In the genomic region with DNA sequence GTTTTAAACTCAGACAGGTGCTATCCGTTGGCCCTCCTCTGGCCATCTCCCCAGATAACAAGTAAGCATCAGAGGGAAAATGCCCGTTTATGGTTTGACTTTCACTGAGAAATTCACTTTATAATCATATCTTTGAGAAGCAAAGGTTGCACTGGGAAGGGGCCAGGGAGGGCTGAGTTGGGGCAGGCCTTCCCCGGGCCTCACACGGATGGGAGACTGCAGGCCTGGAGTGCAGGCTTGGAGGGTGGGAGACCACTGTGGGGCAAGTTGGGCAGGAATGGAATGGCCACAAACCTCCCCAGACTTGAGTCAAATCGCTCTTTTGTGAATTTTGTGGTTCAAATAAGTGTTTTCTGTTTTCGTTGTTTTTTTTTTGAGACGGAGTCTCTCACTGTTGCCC, we compare ENCODE assay signal across 1 cellular context.
TF ChIP-seq lines count a peak whose summit lies in the region.

No MANE protein-coding gene starts in this region.

TF ChIP-seq in GM23338, 12 proteins besides CTCF, POLR2A, EP300 and RAD21 (continued from another document):
- TF ChIP-seq, protein P1, sequence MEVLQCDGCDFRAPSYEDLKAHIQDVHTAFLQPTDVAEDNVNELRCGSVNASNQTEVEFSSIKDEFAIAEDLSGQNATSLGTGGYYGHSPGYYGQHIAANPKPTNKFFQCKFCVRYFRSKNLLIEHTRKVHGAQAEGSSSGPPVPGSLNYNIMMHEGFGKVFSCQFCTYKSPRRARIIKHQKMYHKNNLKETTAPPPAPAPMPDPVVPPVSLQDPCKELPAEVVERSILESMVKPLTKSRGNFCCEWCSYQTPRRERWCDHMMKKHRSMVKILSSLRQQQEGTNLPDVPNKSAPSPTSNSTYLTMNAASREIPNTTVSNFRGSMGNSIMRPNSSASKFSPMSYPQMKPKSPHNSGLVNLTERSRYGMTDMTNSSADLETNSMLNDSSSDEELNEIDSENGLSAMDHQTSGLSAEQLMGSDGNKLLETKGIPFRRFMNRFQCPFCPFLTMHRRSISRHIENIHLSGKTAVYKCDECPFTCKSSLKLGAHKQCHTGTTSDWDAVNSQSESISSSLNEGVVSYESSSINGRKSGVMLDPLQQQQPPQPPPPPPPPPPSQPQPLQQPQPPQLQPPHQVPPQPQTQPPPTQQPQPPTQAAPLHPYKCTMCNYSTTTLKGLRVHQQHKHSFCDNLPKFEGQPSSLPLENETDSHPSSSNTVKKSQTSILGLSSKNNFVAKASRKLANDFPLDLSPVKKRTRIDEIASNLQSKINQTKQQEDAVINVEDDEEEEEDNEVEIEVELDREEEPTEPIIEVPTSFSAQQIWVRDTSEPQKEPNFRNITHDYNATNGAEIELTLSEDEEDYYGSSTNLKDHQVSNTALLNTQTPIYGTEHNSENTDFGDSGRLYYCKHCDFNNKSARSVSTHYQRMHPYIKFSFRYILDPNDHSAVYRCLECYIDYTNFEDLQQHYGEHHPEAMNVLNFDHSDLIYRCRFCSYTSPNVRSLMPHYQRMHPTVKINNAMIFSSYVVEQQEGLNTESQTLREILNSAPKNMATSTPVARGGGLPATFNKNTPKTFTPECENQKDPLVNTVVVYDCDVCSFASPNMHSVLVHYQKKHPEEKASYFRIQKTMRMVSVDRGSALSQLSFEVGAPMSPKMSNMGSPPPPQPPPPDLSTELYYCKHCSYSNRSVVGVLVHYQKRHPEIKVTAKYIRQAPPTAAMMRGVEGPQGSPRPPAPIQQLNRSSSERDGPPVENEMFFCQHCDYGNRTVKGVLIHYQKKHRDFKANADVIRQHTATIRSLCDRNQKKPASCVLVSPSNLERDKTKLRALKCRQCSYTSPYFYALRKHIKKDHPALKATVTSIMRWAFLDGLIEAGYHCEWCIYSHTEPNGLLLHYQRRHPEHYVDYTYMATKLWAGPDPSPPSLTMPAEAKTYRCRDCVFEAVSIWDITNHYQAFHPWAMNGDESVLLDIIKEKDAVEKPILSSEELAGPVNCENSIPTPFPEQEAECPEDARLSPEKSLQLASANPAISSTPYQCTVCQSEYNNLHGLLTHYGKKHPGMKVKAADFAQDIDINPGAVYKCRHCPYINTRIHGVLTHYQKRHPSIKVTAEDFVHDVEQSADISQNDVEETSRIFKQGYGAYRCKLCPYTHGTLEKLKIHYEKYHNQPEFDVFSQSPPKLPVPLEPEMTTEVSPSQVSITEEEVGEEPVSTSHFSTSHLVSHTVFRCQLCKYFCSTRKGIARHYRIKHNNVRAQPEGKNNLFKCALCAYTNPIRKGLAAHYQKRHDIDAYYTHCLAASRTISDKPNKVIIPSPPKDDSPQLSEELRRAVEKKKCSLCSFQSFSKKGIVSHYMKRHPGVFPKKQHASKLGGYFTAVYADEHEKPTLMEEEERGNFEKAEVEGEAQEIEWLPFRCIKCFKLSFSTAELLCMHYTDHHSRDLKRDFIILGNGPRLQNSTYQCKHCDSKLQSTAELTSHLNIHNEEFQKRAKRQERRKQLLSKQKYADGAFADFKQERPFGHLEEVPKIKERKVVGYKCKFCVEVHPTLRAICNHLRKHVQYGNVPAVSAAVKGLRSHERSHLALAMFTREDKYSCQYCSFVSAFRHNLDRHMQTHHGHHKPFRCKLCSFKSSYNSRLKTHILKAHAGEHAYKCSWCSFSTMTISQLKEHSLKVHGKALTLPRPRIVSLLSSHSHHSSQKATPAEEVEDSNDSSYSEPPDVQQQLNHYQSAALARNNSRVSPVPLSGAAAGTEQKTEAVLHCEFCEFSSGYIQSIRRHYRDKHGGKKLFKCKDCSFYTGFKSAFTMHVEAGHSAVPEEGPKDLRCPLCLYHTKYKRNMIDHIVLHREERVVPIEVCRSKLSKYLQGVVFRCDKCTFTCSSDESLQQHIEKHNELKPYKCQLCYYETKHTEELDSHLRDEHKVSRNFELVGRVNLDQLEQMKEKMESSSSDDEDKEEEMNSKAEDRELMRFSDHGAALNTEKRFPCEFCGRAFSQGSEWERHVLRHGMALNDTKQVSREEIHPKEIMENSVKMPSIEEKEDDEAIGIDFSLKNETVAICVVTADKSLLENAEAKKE (CRISPR knock-in tag; IDR thresholded peaks at IDR 0.05), result no peak
- TF ChIP-seq, protein P2, sequence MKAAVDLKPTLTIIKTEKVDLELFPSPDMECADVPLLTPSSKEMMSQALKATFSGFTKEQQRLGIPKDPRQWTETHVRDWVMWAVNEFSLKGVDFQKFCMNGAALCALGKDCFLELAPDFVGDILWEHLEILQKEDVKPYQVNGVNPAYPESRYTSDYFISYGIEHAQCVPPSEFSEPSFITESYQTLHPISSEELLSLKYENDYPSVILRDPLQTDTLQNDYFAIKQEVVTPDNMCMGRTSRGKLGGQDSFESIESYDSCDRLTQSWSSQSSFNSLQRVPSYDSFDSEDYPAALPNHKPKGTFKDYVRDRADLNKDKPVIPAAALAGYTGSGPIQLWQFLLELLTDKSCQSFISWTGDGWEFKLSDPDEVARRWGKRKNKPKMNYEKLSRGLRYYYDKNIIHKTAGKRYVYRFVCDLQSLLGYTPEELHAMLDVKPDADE (IDR thresholded peaks at IDR 0.05), result no peak
